ENCODE assay signal across 33 cellular contexts in the genomic region with DNA sequence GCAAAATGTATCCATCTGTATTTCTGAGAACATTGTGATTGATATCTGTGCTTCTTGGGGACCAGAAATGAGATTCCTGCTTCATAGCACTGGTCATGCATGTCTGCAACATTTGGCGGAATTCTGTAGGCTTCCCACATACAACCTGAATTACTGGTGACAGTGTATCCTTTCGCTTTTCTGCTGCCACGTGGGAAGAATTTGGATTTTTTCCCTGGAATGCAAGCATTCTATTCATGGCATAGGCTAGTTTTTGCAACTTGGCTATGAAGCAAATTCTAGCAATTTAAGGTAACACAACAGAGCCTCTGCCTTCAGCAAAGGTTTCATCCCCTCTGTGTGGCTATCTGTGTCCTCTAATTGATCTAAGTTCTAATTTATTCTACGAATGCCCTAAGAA.
DNase-seq lines count a peak whose midpoint lies in the region; ATAC-seq and TF ChIP-seq lines count a peak whose summit lies in the region.
"Had no signal": no experiment of that assay in that cellular context is flagged by ENCODE, and none has a peak within 500 bp of the region (broad histone marks: within the 10 kb centered on the region; RNA-seq: fewer than 3 reads in every experiment).

No MANE protein-coding gene starts in this region.

- H3K4me2 ChIP-seq in GM23338 = no peak overlapping the region
- H3K4me2 ChIP-seq: BLaER1 treated with 17β-estradiol and CSF1 and Interleukin-3, amounts not matched to agents 10 nM and 100 nM had no signal

- no peaks in the 10 kb centered on the region for H3K9me2 ChIP-seq in GM23338 (ENCODE audit: insufficient read depth)

- no peak overlapping the region for H3K27ac Mint-ChIP-seq in GM23338
- H3K27ac Mint-ChIP-seq: activated B cell treated with CpG ODN at 0.5 μM for 24 hours; activated CD8-positive, alpha-beta memory T cell treated with anti-CD3 and anti-CD28 coated beads, Interleukin-2, amount 10 ng/mL, durations not matched to agents 7 days and 5 days; activated T-cell treated with anti-CD3 and anti-CD28 coated beads, Interleukin-2, amount 50 U/mL, for 72 hours; stimulated activated effector memory CD8-positive, alpha-beta T cell treated with anti-CD3 and anti-CD28 coated beads, Interleukin-12 subunit alpha, Interleukin-12 subunit beta, amount 100 ng/mL, for 72 hours had no signal

- H3K9me3 ChIP-seq in gastroesophageal sphincter (no peaks in the 10 kb centered on the region), sigmoid colon (no peaks in the 10 kb centered on the region)
- H3K9me3 ChIP-seq: adrenal gland; BLaER1 treated with 17β-estradiol and CSF1 and Interleukin-3, amounts not matched to agents 10 nM and 100 nM; Caco-2; heart left ventricle; left lung; suprapubic skin; upper lobe of right lung had no signal

- H3K79me2 ChIP-seq in GM23338 (replicated peaks; ENCODE audit: insufficient read depth) = 0 out of 2 replicates have a peak, but pooled peaks cover 4% of the 10 kb centered on the region

- H3K27ac ChIP-seq in GM23338 (ENCODE audit: low read depth) = 0 out of 2 replicates have a peak overlapping the region, but pooled peaks have one; percentile 20
- H3K27ac ChIP-seq in gastroesophageal sphincter = peak overlapping the region in 3 of 4 donors; percentile 48 to 58 (median 51)
- H3K27ac ChIP-seq in sigmoid colon = peak overlapping the region; percentile 3 to 68 (median 20)
- H3K27ac ChIP-seq: adrenal gland; BLaER1 treated with 17β-estradiol and CSF1 and Interleukin-3, amounts not matched to agents 10 nM and 100 nM; brain microvascular endothelial cell; left lung; suprapubic skin; upper lobe of right lung had no signal

- no peak for TF ChIP-seq POLR2A in gastroesophageal sphincter (IDR thresholded peaks at IDR 0.05)
- no peak for TF ChIP-seq POLR2A in sigmoid colon (IDR thresholded peaks at IDR 0.05)

- H4K20me1 ChIP-seq in GM23338 (replicated peaks; ENCODE audit: insufficient read depth) = no peaks in the 10 kb centered on the region

- peaks cover 2% of the 10 kb centered on the region for H3K27me3 Mint-ChIP-seq in GM23338 (ENCODE audit: insufficient read depth, low read depth, poor library complexity)
- H3K27me3 Mint-ChIP-seq: activated B cell treated with CpG ODN at 0.5 μM for 24 hours; IgD-negative memory B cell; naive thymus-derived CD8-positive, alpha-beta T cell had no signal

- no peaks in the 10 kb centered on the region for H3K27me3 ChIP-seq in GM23338 (ENCODE audit: insufficient read depth)
- no peaks in the 10 kb centered on the region for H3K27me3 ChIP-seq in gastroesophageal sphincter
- no peaks in the 10 kb centered on the region for H3K27me3 ChIP-seq in sigmoid colon
- H3K27me3 ChIP-seq: adrenal gland; BLaER1 treated with 17β-estradiol and CSF1 and Interleukin-3, amounts not matched to agents 10 nM and 100 nM; brain microvascular endothelial cell; heart left ventricle; left lung; suprapubic skin; upper lobe of right lung had no signal

- no peak overlapping the region for H3K4me3 Mint-ChIP-seq in GM23338
- H3K4me3 Mint-ChIP-seq: activated B cell treated with CpG ODN at 0.5 μM for 24 hours; activated CD8-positive, alpha-beta memory T cell treated with anti-CD3 and anti-CD28 coated beads, Interleukin-2, amount 10 ng/mL, durations not matched to agents 7 days and 5 days; activated T-cell treated with anti-CD3 and anti-CD28 coated beads, Interleukin-2, amount 50 U/mL, for 72 hours; IgD-negative memory B cell; naive thymus-derived CD8-positive, alpha-beta T cell; stimulated activated effector memory CD8-positive, alpha-beta T cell treated with anti-CD3 and anti-CD28 coated beads, Interleukin-12 subunit alpha, Interleukin-12 subunit beta, amount 100 ng/mL, for 72 hours had no signal

- no peak for DNase-seq in GM23338 (ENCODE audit: low spot score)
- peak; percentile 56 for DNase-seq in astrocyte of the hippocampus (ENCODE audit: low read depth, low spot score)
- DNase-seq in sigmoid colon = no peak
- DNase-seq in activated CD4-positive, alpha-beta T cell treated with anti-CD3 and anti-CD28 coated beads, Interleukin-2, amount 50 U/mL, for 48 hours = no peak
- no peak for DNase-seq in Kasumi-1 (lab: John Stamatoyannopoulos, UW)
- DNase-seq in KG1 (lab: John Stamatoyannopoulos, UW) = no peak
- DNase-seq: activated B cell treated with CpG ODN at 0.5 μM for 24 hours; activated CD4-positive, alpha-beta T cell treated with anti-CD3 and anti-CD28 coated beads, Interleukin-2, amount 50 U/mL, for 1 hour; activated CD8-positive, alpha-beta memory T cell treated with anti-CD3 and anti-CD28 coated beads, Interleukin-2, amount 10 ng/mL, durations not matched to agents 7 days and 5 days; activated naive CD4-positive, alpha-beta T cell; activated T-cell treated with anti-CD3 and anti-CD28 coated beads, Interleukin-2, amount 50 U/mL, for 72 hours; adrenal gland; Caco-2; DMS79 treated with DMSO at 0.1 percent for 48 hours; heart left ventricle; left lung; midbrain; naive thymus-derived CD8-positive, alpha-beta T cell; NCI-H1105; NCI-H187 treated with DMSO at 0.1 percent for 48 hours; NCI-H2171 treated with DMSO at 0.1 percent for 48 hours; NCI-H526 treated with DMSO at 0.1 percent for 48 hours; stimulated activated CD4-positive, alpha-beta T cell treated with anti-CD3 and anti-CD28 coated beads, Interleukin-12 subunit alpha, Interleukin-12 subunit beta, amount 100 ng/mL, for 4 hours; stimulated activated CD4-positive, alpha-beta T cell treated with anti-CD3 and anti-CD28 coated beads, Interleukin-4, amount 100 ng/mL, for 24 hours; upper lobe of right lung had no signal

- no peaks in the 10 kb centered on the region for H3F3A ChIP-seq in GM23338 (replicated peaks; ENCODE audit: low read depth)

- intact Hi-C loops in sigmoid colon (cut with DNase I) = loop anchor here (5.0 kb wide), 1 partner anchor 148 kb away; a partner anchor contains a TSS

- ATAC-seq in GM23338 = no peak
- no peak for ATAC-seq in gastroesophageal sphincter
- no peak for ATAC-seq in HG03095 (IDR thresholded peaks at IDR 0.05; ENCODE audit: unreplicated experiment)
- ATAC-seq: activated CD8-positive, alpha-beta memory T cell treated with anti-CD3 and anti-CD28 coated beads, Interleukin-2, amount 10 ng/mL, durations not matched to agents 7 days and 5 days; activated T-cell treated with anti-CD3 and anti-CD28 coated beads, Interleukin-2, amount 50 U/mL, for 72 hours; left lung; naive thymus-derived CD8-positive, alpha-beta T cell; Panc1; stimulated activated effector memory CD8-positive, alpha-beta T cell treated with anti-CD3 and anti-CD28 coated beads, Interleukin-12 subunit alpha, Interleukin-12 subunit beta, amount 100 ng/mL, for 72 hours; upper lobe of right lung had no signal

- peaks cover 46% of the 10 kb centered on the region for H3K4me1 Mint-ChIP-seq in GM23338

- TF ChIP-seq EP300 in gastroesophageal sphincter (IDR thresholded peaks at IDR 0.05) (no peak), sigmoid colon (IDR thresholded peaks at IDR 0.05) (no peak)

- 37 to 44% methylated on average over 3 to 4 of the region's 4 CpGs for WGBS in gastroesophageal sphincter (ENCODE audit: low coverage in 1 of 2), 2 donors
- WGBS in sigmoid colon, 2 donors = 87 to 91% methylated on average over 4 of the region's 4 CpGs

- H3K4me1 ChIP-seq in GM23338 (ENCODE audit: insufficient read depth) (peaks cover 35% of the 10 kb centered on the region), gastroesophageal sphincter (peaks cover 9 to 97% (median 18%) of the 10 kb centered on the region in 3 donors), sigmoid colon (peaks cover 0 to 83% (median 64%) of the 10 kb centered on the region in 4 donors)

- TF ChIP-seq CTCF in GM23338 (conservative IDR thresholded peaks at IDR 0.05; ENCODE audit: low read depth in 2 of 2) (no peak), gastroesophageal sphincter (IDR thresholded peaks at IDR 0.05) (no peak), sigmoid colon (IDR thresholded peaks at IDR 0.05) (no peak)

- H3K36me3 ChIP-seq in GM23338 (ENCODE audit: insufficient read depth) (no peaks in the 10 kb centered on the region), gastroesophageal sphincter (peaks cover 0 to 10% of the 10 kb centered on the region in 2 donors), sigmoid colon (peaks cover 0 to 7% (median 0%) of the 10 kb centered on the region in 4 donors)
- H3K36me3 ChIP-seq: adrenal gland, suprapubic skin, upper lobe of right lung had no signal

- H3K4me3 ChIP-seq in GM23338 = no peak overlapping the region; the same call in 1 of the 2 replicates
- no peak overlapping the region for H3K4me3 ChIP-seq in gastroesophageal sphincter
- no peak overlapping the region for H3K4me3 ChIP-seq in sigmoid colon
- H3K4me3 ChIP-seq: adrenal gland; BLaER1 treated with 17β-estradiol and CSF1 and Interleukin-3, amounts not matched to agents 10 nM and 100 nM; heart left ventricle; left lung; suprapubic skin; upper lobe of right lung had no signal

- H3K36me3 Mint-ChIP-seq in GM23338 (ENCODE audit: low read depth) = no peaks in the 10 kb centered on the region
- H3K36me3 Mint-ChIP-seq: activated CD8-positive, alpha-beta memory T cell treated with anti-CD3 and anti-CD28 coated beads, Interleukin-2, amount 10 ng/mL, durations not matched to agents 7 days and 5 days; IgD-negative memory B cell; naive thymus-derived CD8-positive, alpha-beta T cell; stimulated activated effector memory CD8-positive, alpha-beta T cell treated with anti-CD3 and anti-CD28 coated beads, Interleukin-12 subunit alpha, Interleukin-12 subunit beta, amount 100 ng/mL, for 72 hours had no signal

- H3K9me3 Mint-ChIP-seq in GM23338 = no peaks in the 10 kb centered on the region
- H3K9me3 Mint-ChIP-seq: activated B cell treated with CpG ODN at 0.5 μM for 24 hours; activated T-cell treated with anti-CD3 and anti-CD28 coated beads, Interleukin-2, amount 50 U/mL, for 72 hours; IgD-negative memory B cell; naive thymus-derived CD8-positive, alpha-beta T cell; stimulated activated effector memory CD8-positive, alpha-beta T cell treated with anti-CD3 and anti-CD28 coated beads, Interleukin-12 subunit alpha, Interleukin-12 subunit beta, amount 100 ng/mL, for 72 hours had no signal

- no peak overlapping the region for H2AFZ ChIP-seq in GM23338

TF ChIP-seq in GM23338, 12 proteins besides CTCF, POLR2A, EP300 and RAD21 (continues in another document):
- TF ChIP-seq POLR2AphosphoS5 (IDR thresholded peaks at IDR 0.05; ENCODE audit: low read depth) = no peak
- no peak for TF ChIP-seq EZH2 (IDR thresholded peaks at IDR 0.05; ENCODE audit: low read depth, unreplicated experiment)
- no peak for TF ChIP-seq ZNF114 (CRISPR knock-in tag; IDR thresholded peaks at IDR 0.05)
